In genomic region chr1:3945916-3946840, GRCh38 we compare ENCODE assay signal across 21 cellular contexts.
"Had no signal": no experiment of that assay in that cellular context is flagged by ENCODE, and none has a peak within 500 bp of the region (broad histone marks: within the 10 kb centered on the region; RNA-seq: fewer than 3 reads in every experiment).

No MANE protein-coding gene starts in this region.

- H3K36me3 Mint-ChIP-seq: T-cell had no signal

- H3K27me3 ChIP-seq: SJSA1 had no signal

- H3K4me3 ChIP-seq: SJSA1, SK-N-MC had no signal

- DNase-seq: KBM-7, MV-4-11, NCI-H1048, NCI-H1105, NCI-H1436 treated with DMSO at 0.1 percent for 48 hours, NCI-H1694 treated with DMSO at 0.1 percent for 48 hours, NCI-H1930, NCI-H2081, NCI-H2107, NCI-H446, NCI-H510A, NCI-H524 treated with DMSO at 0.1 percent for 48 hours, NCI-H774, Right ventricle myocardium superior, RPMI8226, SIG-M5, SW 1271, T-cell had no signal

- H3K4me1 ChIP-seq: SJSA1 had no signal

- H3K36me3 ChIP-seq: SJSA1 had no signal

- H3K4me1 Mint-ChIP-seq: T-cell had no signal

- H3K9me3 Mint-ChIP-seq: T-cell; T-helper 1 cell treated with Interleukin-12 subunit alpha and Interleukin-12 subunit beta and Interleukin-4 antibody, amounts not matched to agents 30 μg/mL and 1 μg/mL, for 36 hours had no signal

- ATAC-seq: T-cell had no signal

- H3K27ac Mint-ChIP-seq: T-cell; T-helper 1 cell treated with Interleukin-12 subunit alpha and Interleukin-12 subunit beta and Interleukin-4 antibody, amounts not matched to agents 30 μg/mL and 1 μg/mL, for 36 hours had no signal

- H3K4me3 Mint-ChIP-seq: T-cell; T-helper 1 cell treated with Interleukin-12 subunit alpha and Interleukin-12 subunit beta and Interleukin-4 antibody, amounts not matched to agents 30 μg/mL and 1 μg/mL, for 36 hours had no signal

- H3K27ac ChIP-seq: SJSA1, SK-N-MC had no signal

- H3K9me3 ChIP-seq: SJSA1 had no signal
